Comparison of ENCODE assay signal across 8 cellular contexts in the genomic region with DNA sequence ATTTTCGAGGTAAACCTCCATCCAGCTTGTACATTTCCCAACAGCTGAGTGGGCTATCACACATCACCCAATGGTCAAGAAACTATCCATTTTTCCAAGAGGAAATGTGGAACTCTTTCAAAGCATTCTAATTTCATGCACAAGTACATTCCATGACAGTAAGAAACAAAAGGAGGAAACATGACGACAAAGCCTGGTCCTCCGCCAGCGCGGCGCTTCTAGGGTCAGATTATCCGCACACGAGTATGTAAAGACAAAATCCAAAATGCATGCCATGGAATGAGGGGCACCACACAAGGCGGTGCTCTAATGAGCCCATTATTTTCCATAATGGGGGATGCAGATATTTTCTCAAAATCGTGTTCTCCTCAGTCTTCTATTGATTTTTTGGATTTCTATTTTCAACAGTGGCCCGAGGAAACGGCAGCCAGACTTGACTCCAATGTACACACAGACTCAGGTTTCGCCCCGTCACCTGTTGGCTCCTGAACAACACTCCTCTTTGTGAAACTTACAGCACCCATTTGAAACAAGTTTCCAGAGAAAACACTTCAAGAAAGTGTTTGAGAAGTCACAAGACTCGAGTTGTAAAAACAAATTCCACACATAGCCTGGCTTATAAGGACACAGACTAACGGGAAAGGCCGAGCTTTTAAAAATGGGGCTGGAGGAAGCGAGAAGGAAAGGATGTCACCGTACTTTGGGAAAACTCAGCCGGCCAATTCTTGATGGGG.
DNase-seq lines count a peak whose midpoint lies in the region; ATAC-seq, FAIRE-seq and TF ChIP-seq lines count a peak whose summit lies in the region.

No MANE protein-coding gene starts in this region.

- H3K27me3 ChIP-seq in OCI-LY3 (ENCODE audit: low read depth, low read length): peaks cover 44% of the 10 kb centered on the region
- no peaks in the 10 kb centered on the region for H3K27me3 ChIP-seq in endothelial cell of umbilical vein (ENCODE audit: control insufficient read depth in 2 of 2, insufficient read depth in 2 of 2, low read length in 2 of 2)

- H2AFZ ChIP-seq in OCI-LY3 (ENCODE audit: low read depth, low read length) (peak overlapping the region; percentile 67), endothelial cell of umbilical vein (ENCODE audit: low read depth, low read length) (no peak overlapping the region)

- POLR2A ChIA-PET in endothelial cell of umbilical vein (lab: Charles Lee): interaction anchor here (0.7 to 2.7 kb wide), 5 partner anchors 39 to 856 kb away, joined by 3 to 7 read pairs (median 5); no protein-coding TSS in a partner anchor

- H3K36me3 ChIP-seq in OCI-LY3 (replicated peaks; ENCODE audit: low read depth, low read length) (no peaks in the 10 kb centered on the region), endothelial cell of umbilical vein (ENCODE audit: control insufficient read depth in 2 of 2, extremely low read depth in 1 of 2, insufficient read depth in 2 of 2, low read length in 2 of 2) (no peaks in the 10 kb centered on the region)

- no peak for TF ChIP-seq POLR2A in endothelial cell of umbilical vein (IDR thresholded peaks at IDR 0.05; ENCODE audit: low read depth, low read length)

- DNase-seq in GM12864 (ENCODE audit: low read depth) (no peak), endothelial cell of umbilical vein (ENCODE audit: low read depth, low spot score) (peak; percentile 96), nephron progenitor cell (no peak), glomerular visceral epithelial cell (ENCODE audit: extremely low spot score) (no peak), cerebellar cortex (ENCODE audit: low spot score) (no peak), putamen (ENCODE audit: low spot score) (no peak)

- H3K4me3 Mint-ChIP-seq in nephron progenitor cell: peak overlapping the region; percentile 93

- intact Hi-C loops in endothelial cell of umbilical vein (cut with micrococcal nuclease): loop anchor here (1.0 to 10.0 kb wide), 11 partner anchors 87 to 1220 kb away; no protein-coding TSS in a partner anchor

- H3K27me3 Mint-ChIP-seq in nephron progenitor cell (ENCODE audit: low read depth, poor library complexity): peaks cover 3% of the 10 kb centered on the region

- peaks cover 17% of the 10 kb centered on the region for H3K4me1 ChIP-seq in OCI-LY3 (ENCODE audit: low read length)
- H3K4me1 ChIP-seq in endothelial cell of umbilical vein (ENCODE audit: control insufficient read depth, extremely low read depth, insufficient read depth, low read length): peaks cover 54% of the 10 kb centered on the region

- no peak overlapping the region for H3K27ac Mint-ChIP-seq in nephron progenitor cell

- CTCF ChIA-PET in endothelial cell of umbilical vein (lab: Charles Lee): interaction anchor here (0.6 to 4.8 kb wide), 31 partner anchors 9 to 855 kb away, joined by 3 to 101 read pairs (median 5); no protein-coding TSS in a partner anchor

- H3K9me1 ChIP-seq in endothelial cell of umbilical vein (replicated peaks; ENCODE audit: control insufficient read depth, extremely low read depth, insufficient read depth, low read length): no peaks in the 10 kb centered on the region

- H3K27ac ChIP-seq in OCI-LY3 (ENCODE audit: low read length): no peak overlapping the region
- H3K27ac ChIP-seq in endothelial cell of umbilical vein (ENCODE audit: insufficient read depth, low read depth, low read length): peak overlapping the region; percentile 96

- peaks cover 65% of the 10 kb centered on the region for H3K4me1 Mint-ChIP-seq in nephron progenitor cell

- no peaks in the 10 kb centered on the region for H3K9me3 Mint-ChIP-seq in nephron progenitor cell

- no peak for ATAC-seq in HG02981 (IDR thresholded peaks at IDR 0.05; ENCODE audit: unreplicated experiment)

- H3K79me2 ChIP-seq in OCI-LY3 (ENCODE audit: low read length) (no peaks in the 10 kb centered on the region), endothelial cell of umbilical vein (ENCODE audit: control insufficient read depth, insufficient read depth, low read length) (peaks cover 78% of the 10 kb centered on the region)

- BruUV-seq in endothelial cell of umbilical vein (replicated peaks; lab: Mats Ljungman, UMichigan): TSS peak; percentile 90

- H3K4me3 ChIP-seq in GM12864 (ENCODE audit: low read depth, low read length) (peak overlapping the region; percentile 75), OCI-LY3 (ENCODE audit: low read length) (peak overlapping the region; percentile 84), endothelial cell of umbilical vein (replicated peaks in 1 of 3; ENCODE audit: insufficient read depth in 1 of 3, low read depth in 1 of 3, low read length in 3 of 3) (peak overlapping the region; percentile 2 to 59 (median 59))

- H3K9me3 ChIP-seq in OCI-LY3 (ENCODE audit: insufficient read depth, low read length) (no peaks in the 10 kb centered on the region), endothelial cell of umbilical vein (replicated peaks; ENCODE audit: control insufficient read depth, insufficient read depth, low read length) (no peaks in the 10 kb centered on the region)

- no peaks in the 10 kb centered on the region for H4K20me1 ChIP-seq in OCI-LY3 (ENCODE audit: insufficient read depth, low read length)
- no peaks in the 10 kb centered on the region for H4K20me1 ChIP-seq in endothelial cell of umbilical vein (replicated peaks; ENCODE audit: control insufficient read depth, extremely low read depth, insufficient read depth, low read length)

- peak; percentile 89 for FAIRE-seq in endothelial cell of umbilical vein (lab: Jason Lieb, UNC)

- dilution Hi-C loops in endothelial cell of umbilical vein (cut with MboI; ENCODE audit: extremely low pct_ligation_motif_present, low sequenced_read_pairs): no loop called here

- no peak for TF ChIP-seq CTCF in GM12864 (IDR thresholded peaks at IDR 0.05; ENCODE audit: low read depth, low read length, missing control alignments)
- TF ChIP-seq CTCF in OCI-LY3 (IDR thresholded peaks at IDR 0.05; ENCODE audit: low read depth, low read length): no peak
- no peak for TF ChIP-seq CTCF in endothelial cell of umbilical vein (IDR thresholded peaks at IDR 0.05; ENCODE audit: extremely low read depth in 1 of 2, insufficient read depth in 1 of 2, low read depth in 1 of 2, low read length in 2 of 2)
- TF ChIP-seq CTCF in nephron progenitor cell (IDR thresholded peaks at IDR 0.05): no peak

- H3K4me2 ChIP-seq in OCI-LY3 (ENCODE audit: low read length) (peak overlapping the region; percentile 92), endothelial cell of umbilical vein (ENCODE audit: insufficient read depth, low read length) (peak overlapping the region; percentile 74)

- peak overlapping the region; percentile 41 for H3K9ac ChIP-seq in OCI-LY3 (ENCODE audit: low read length)
- H3K9ac ChIP-seq in endothelial cell of umbilical vein (replicated peaks; ENCODE audit: extremely low read depth, insufficient read depth, low read length): peak overlapping the region; percentile 97

- H3K36me3 Mint-ChIP-seq in nephron progenitor cell (ENCODE audit: low read depth): peaks cover 11% of the 10 kb centered on the region

TF ChIP-seq in endothelial cell of umbilical vein, 7 proteins besides CTCF, POLR2A, EP300 and RAD21:
- TF ChIP-seq POLR2AphosphoS5 (IDR thresholded peaks at IDR 0.05; ENCODE audit: insufficient read depth, low read depth, low read length): peak; percentile 70
- TF ChIP-seq FOS (IDR thresholded peaks at IDR 0.05; ENCODE audit: borderline replicate concordance, insufficient read depth, low read length): peak; percentile 50
- no peak for TF ChIP-seq EZH2 (IDR thresholded peaks at IDR 0.05; ENCODE audit: borderline replicate concordance, low read depth, low read length, severe bottlenecking)
- TF ChIP-seq JUN (IDR thresholded peaks at IDR 0.05; ENCODE audit: borderline replicate concordance, insufficient read depth, insufficient read length, low read depth): peak; percentile 75
- TF ChIP-seq GATA2 (IDR thresholded peaks at IDR 0.05; ENCODE audit: insufficient read depth, insufficient read length, low read depth, low read length): peak; percentile 32
- no peak for TF ChIP-seq MYC (IDR thresholded peaks at IDR 0.05; ENCODE audit: low read depth, low read length)
- TF ChIP-seq, protein P1, sequence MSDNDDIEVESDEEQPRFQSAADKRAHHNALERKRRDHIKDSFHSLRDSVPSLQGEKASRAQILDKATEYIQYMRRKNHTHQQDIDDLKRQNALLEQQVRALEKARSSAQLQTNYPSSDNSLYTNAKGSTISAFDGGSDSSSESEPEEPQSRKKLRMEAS (IDR thresholded peaks at IDR 0.05; ENCODE audit: insufficient read depth, insufficient read length): no peak
